Comparison of ENCODE assay signal across 1 cellular context in genomic region chr11:17013548-17014320, GRCh38.
TF ChIP-seq lines count a peak whose summit lies in the region.

No MANE protein-coding gene starts in this region.

TF ChIP-seq in SK-N-SH, 30 proteins besides CTCF, POLR2A, EP300 and RAD21 (continued from another document):
- TF ChIP-seq REST (IDR thresholded peaks at IDR 0.05; ENCODE audit: low read depth, low read length): no peak
- TF ChIP-seq TEAD4 (IDR thresholded peaks at IDR 0.05; ENCODE audit: borderline replicate concordance, insufficient read depth): no peak
- no peak for TF ChIP-seq CHD2 (IDR thresholded peaks at IDR 0.05; ENCODE audit: low read length, partially characterized antibody)
- TF ChIP-seq FOXM1 (IDR thresholded peaks at IDR 0.05; ENCODE audit: low read depth): no peak
- TF ChIP-seq RCOR1 (IDR thresholded peaks at IDR 0.05; ENCODE audit: low read length): no peak
- no peak for TF ChIP-seq NFIC (IDR thresholded peaks at IDR 0.05; ENCODE audit: borderline replicate concordance)
